1 cellular context compared by ENCODE assay signal in the genomic region with DNA sequence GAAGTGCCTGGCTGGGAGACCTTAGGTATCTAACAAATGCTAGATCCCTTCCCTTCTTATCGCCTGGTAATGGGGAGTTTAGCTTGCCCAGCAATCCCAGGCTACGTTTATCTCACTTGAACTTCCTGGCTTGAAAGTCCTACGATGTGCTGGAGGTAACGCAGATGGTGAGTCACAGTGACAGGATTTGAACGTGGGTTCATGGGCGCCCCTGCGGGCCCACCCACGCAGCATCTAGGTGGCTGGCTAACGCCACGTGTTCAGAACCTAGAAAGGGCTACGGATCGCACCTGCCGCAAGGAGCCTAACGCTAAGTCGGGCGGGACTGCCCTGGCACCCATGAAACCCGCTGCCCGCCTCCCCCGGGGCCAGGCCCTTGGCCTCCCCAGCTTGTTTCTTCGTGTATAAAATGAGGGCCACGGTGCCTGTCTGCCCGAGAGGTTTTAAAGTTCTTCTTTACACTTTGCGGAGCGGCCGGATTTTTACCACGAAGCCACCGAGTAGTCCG.
TF ChIP-seq lines count a peak whose summit lies in the region.

No MANE protein-coding gene starts in this region.

TF ChIP-seq in HepG2, 621 proteins besides CTCF, POLR2A, EP300 and RAD21 (continued from another document and continues in another):
- TF ChIP-seq MLX (CRISPR knock-in tag; IDR thresholded peaks at IDR 0.05), result no peak
- TF ChIP-seq POLR2G (IDR thresholded peaks at IDR 0.05; ENCODE audit: low read depth, low read length), result peak; percentile 60
- no peak; the same call in 1 of the 2 replicates for TF ChIP-seq TOPORS (CRISPR knock-in tag; IDR thresholded peaks at IDR 0.05)
- no peak; the same call in 1 of the 2 replicates for TF ChIP-seq SALL1 (CRISPR knock-in tag; IDR thresholded peaks at IDR 0.05)
- TF ChIP-seq, protein P1, sequence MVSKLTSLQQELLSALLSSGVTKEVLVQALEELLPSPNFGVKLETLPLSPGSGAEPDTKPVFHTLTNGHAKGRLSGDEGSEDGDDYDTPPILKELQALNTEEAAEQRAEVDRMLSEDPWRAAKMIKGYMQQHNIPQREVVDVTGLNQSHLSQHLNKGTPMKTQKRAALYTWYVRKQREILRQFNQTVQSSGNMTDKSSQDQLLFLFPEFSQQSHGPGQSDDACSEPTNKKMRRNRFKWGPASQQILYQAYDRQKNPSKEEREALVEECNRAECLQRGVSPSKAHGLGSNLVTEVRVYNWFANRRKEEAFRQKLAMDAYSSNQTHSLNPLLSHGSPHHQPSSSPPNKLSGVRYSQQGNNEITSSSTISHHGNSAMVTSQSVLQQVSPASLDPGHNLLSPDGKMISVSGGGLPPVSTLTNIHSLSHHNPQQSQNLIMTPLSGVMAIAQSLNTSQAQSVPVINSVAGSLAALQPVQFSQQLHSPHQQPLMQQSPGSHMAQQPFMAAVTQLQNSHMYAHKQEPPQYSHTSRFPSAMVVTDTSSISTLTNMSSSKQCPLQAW (CRISPR knock-in tag; IDR thresholded peaks at IDR 0.05), result no peak
- TF ChIP-seq SAP130 (CRISPR knock-in tag; IDR thresholded peaks at IDR 0.05; ENCODE audit: low read depth), result 0 out of 2 replicates have a peak, but pooled peaks have one; percentile 21
- no peak; the same call in 1 of the 2 replicates for TF ChIP-seq ISL2 (CRISPR knock-in tag; IDR thresholded peaks at IDR 0.05)
- TF ChIP-seq ZNF629 (CRISPR knock-in tag; conservative IDR thresholded peaks at IDR 0.05), result no peak
- no peak for TF ChIP-seq AKAP8 (CRISPR knock-in tag; IDR thresholded peaks at IDR 0.05)
- TF ChIP-seq DMTF1 (CRISPR knock-in tag; IDR thresholded peaks at IDR 0.05), result no peak
- TF ChIP-seq ZNF724P (CRISPR knock-in tag; IDR thresholded peaks at IDR 0.05; ENCODE audit: borderline replicate concordance), result no peak
- no peak for TF ChIP-seq GATA4 (IDR thresholded peaks at IDR 0.05; ENCODE audit: borderline replicate concordance, low read depth)
- TF ChIP-seq ZNF333 (CRISPR knock-in tag; IDR thresholded peaks at IDR 0.05; ENCODE audit: borderline replicate concordance), result no peak
- no peak for TF ChIP-seq ATF7 (IDR thresholded peaks at IDR 0.05)
- TF ChIP-seq ATF7 (CRISPR knock-in tag; IDR thresholded peaks at IDR 0.05), result no peak
- 0 out of 2 replicates have a peak, but pooled peaks have one; percentile 19 for TF ChIP-seq ZNF816 (CRISPR knock-in tag; IDR thresholded peaks at IDR 0.05; ENCODE audit: borderline replicate concordance)
- TF ChIP-seq CSRNP1 (CRISPR knock-in tag; IDR thresholded peaks at IDR 0.05), result 0 out of 2 replicates have a peak, but pooled peaks have one; percentile 58
- TF ChIP-seq ZNF253 (CRISPR knock-in tag; IDR thresholded peaks at IDR 0.05; ENCODE audit: borderline replicate concordance), result no peak
- no peak for TF ChIP-seq PAF1 (CRISPR knock-in tag; IDR thresholded peaks at IDR 0.05)
- TF ChIP-seq FOSL2 (CRISPR knock-in tag; IDR thresholded peaks at IDR 0.05), result peak; percentile 86
- no peak for TF ChIP-seq PREB (CRISPR knock-in tag; IDR thresholded peaks at IDR 0.05)
- TF ChIP-seq ZNF274 (CRISPR knock-in tag; IDR thresholded peaks at IDR 0.05), result no peak
- TF ChIP-seq DRAP1 (CRISPR knock-in tag; IDR thresholded peaks at IDR 0.05), result no peak
- 0 out of 2 replicates have a peak, but pooled peaks have one; percentile 68 for TF ChIP-seq ZNF17 (CRISPR knock-in tag; IDR thresholded peaks at IDR 0.05)
- TF ChIP-seq CHCHD3 (CRISPR knock-in tag; IDR thresholded peaks at IDR 0.05), result no peak
- no peak for TF ChIP-seq YY1 (IDR thresholded peaks at IDR 0.05; ENCODE audit: insufficient read depth, insufficient replicate concordance, low read depth, low read length)
- TF ChIP-seq, protein P2, sequence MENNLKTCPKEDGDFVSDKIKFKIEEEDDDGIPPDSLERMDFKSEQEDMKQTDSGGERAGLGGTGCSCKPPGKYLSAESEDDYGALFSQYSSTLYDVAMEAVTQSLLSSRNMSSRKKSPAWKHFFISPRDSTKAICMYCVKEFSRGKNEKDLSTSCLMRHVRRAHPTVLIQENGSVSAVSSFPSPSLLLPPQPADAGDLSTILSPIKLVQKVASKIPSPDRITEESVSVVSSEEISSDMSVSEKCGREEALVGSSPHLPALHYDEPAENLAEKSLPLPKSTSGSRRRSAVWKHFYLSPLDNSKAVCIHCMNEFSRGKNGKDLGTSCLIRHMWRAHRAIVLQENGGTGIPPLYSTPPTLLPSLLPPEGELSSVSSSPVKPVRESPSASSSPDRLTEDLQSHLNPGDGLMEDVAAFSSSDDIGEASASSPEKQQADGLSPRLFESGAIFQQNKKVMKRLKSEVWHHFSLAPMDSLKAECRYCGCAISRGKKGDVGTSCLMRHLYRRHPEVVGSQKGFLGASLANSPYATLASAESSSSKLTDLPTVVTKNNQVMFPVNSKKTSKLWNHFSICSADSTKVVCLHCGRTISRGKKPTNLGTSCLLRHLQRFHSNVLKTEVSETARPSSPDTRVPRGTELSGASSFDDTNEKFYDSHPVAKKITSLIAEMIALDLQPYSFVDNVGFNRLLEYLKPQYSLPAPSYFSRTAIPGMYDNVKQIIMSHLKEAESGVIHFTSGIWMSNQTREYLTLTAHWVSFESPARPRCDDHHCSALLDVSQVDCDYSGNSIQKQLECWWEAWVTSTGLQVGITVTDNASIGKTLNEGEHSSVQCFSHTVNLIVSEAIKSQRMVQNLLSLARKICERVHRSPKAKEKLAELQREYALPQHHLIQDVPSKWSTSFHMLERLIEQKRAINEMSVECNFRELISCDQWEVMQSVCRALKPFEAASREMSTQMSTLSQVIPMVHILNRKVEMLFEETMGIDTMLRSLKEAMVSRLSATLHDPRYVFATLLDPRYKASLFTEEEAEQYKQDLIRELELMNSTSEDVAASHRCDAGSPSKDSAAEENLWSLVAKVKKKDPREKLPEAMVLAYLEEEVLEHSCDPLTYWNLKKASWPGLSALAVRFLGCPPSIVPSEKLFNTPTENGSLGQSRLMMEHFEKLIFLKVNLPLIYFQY (CRISPR knock-in tag; IDR thresholded peaks at IDR 0.05; ENCODE audit: borderline replicate concordance), result no peak
- no peak for TF ChIP-seq PRDM10 (CRISPR knock-in tag; IDR thresholded peaks at IDR 0.05; ENCODE audit: low read depth)
- TF ChIP-seq TBX2 (CRISPR knock-in tag; IDR thresholded peaks at IDR 0.05; ENCODE audit: borderline replicate concordance), result no peak
- TF ChIP-seq, protein P3, sequence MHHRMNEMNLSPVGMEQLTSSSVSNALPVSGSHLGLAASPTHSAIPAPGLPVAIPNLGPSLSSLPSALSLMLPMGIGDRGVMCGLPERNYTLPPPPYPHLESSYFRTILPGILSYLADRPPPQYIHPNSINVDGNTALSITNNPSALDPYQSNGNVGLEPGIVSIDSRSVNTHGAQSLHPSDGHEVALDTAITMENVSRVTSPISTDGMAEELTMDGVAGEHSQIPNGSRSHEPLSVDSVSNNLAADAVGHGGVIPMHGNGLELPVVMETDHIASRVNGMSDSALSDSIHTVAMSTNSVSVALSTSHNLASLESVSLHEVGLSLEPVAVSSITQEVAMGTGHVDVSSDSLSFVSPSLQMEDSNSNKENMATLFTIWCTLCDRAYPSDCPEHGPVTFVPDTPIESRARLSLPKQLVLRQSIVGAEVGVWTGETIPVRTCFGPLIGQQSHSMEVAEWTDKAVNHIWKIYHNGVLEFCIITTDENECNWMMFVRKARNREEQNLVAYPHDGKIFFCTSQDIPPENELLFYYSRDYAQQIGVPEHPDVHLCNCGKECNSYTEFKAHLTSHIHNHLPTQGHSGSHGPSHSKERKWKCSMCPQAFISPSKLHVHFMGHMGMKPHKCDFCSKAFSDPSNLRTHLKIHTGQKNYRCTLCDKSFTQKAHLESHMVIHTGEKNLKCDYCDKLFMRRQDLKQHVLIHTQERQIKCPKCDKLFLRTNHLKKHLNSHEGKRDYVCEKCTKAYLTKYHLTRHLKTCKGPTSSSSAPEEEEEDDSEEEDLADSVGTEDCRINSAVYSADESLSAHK (CRISPR knock-in tag; IDR thresholded peaks at IDR 0.05; ENCODE audit: borderline replicate concordance), result no peak
- no peak for TF ChIP-seq ZSCAN22 (CRISPR knock-in tag; IDR thresholded peaks at IDR 0.05)
